In genomic region chr10:124525751-124526600, GRCh38 we compare ENCODE assay signal across 27 cellular contexts.
DNase-seq lines count a peak whose midpoint lies in the region; ATAC-seq and TF ChIP-seq lines count a peak whose summit lies in the region.
"Had no signal": no experiment of that assay in that cellular context is flagged by ENCODE, and none has a peak within 500 bp of the region (broad histone marks: within the 10 kb centered on the region; RNA-seq: fewer than 3 reads in every experiment).

No MANE protein-coding gene starts in this region.

- H3K36me3 ChIP-seq in rectal smooth muscle tissue (ENCODE audit: control insufficient read depth, insufficient read depth, low read length) (no peaks in the 10 kb centered on the region), vagina (no peaks in the 10 kb centered on the region)
- H3K36me3 ChIP-seq: pancreas, thoracic aorta had no signal

- no peak for TF ChIP-seq CTCF in vagina (IDR thresholded peaks at IDR 0.05)
- no peak for TF ChIP-seq CTCF in foreskin fibroblast (IDR thresholded peaks at IDR 0.05; ENCODE audit: low read depth, low read length)

- ATAC-seq in Right ventricle myocardium inferior (no peak), left ventricle myocardium superior (no peak)
- ATAC-seq: activated CD8-positive, alpha-beta T cell treated with anti-CD3 and anti-CD28 coated beads, Interleukin-2, amount 10 ng/mL, durations not matched to agents 7 days and 5 days; natural killer cell; pancreas had no signal

- intact Hi-C loops in Right ventricle myocardium inferior (cut with DNase I) = loop anchor here (1.0 kb wide), 1 partner anchor 108 kb away; the partner anchor contains the start of gene OAT
- intact Hi-C loops in cardiac septum (cut with DNase I) = no loop called here
- intact Hi-C loops in left ventricle myocardium superior (cut with micrococcal nuclease) = no loop called here
- intact Hi-C loops in vagina (cut with DNase I) = no loop called here

- H3K27me3 ChIP-seq in rectal smooth muscle tissue (ENCODE audit: control insufficient read depth, insufficient read depth, low read length) = no peaks in the 10 kb centered on the region
- H3K27me3 ChIP-seq in vagina = no peaks in the 10 kb centered on the region
- H3K27me3 ChIP-seq: pancreas, SJSA1 had no signal

- H3K4me1 ChIP-seq in rectal smooth muscle tissue (ENCODE audit: control insufficient read depth, insufficient read depth, low read length) = peaks cover 35% of the 10 kb centered on the region
- H3K4me1 ChIP-seq in vagina = peaks cover 46% of the 10 kb centered on the region
- H3K4me1 ChIP-seq: pancreas had no signal

- no peak overlapping the region for H3K9ac ChIP-seq in rectal smooth muscle tissue (ENCODE audit: low read length)

- TF ChIP-seq POLR2A in vagina (IDR thresholded peaks at IDR 0.05) = no peak

- H3K4me3 ChIP-seq in rectal smooth muscle tissue (ENCODE audit: low read length) (no peak overlapping the region), vagina (no peak overlapping the region), foreskin fibroblast (ENCODE audit: low read depth in 1 of 2, low read length in 2 of 2) (no peak overlapping the region)
- H3K4me3 ChIP-seq: pancreas, SJSA1, thoracic aorta had no signal

- no peaks in the 10 kb centered on the region for H3K9me3 ChIP-seq in vagina
- H3K9me3 ChIP-seq: pancreas, thoracic aorta had no signal

- H3K27ac ChIP-seq in rectal smooth muscle tissue (ENCODE audit: low read depth, low read length) (peak overlapping the region; percentile 94), vagina (peak overlapping the region; percentile 60)
- H3K27ac ChIP-seq: pancreas, SJSA1, thoracic aorta had no signal

- peak; percentile 50 for DNase-seq in Right ventricle myocardium inferior (ENCODE audit: missing footprints)
- DNase-seq in cardiac septum (ENCODE audit: low spot score) = no peak
- DNase-seq in left ventricle myocardium superior = peak; percentile 25
- DNase-seq in vagina (ENCODE audit: extremely low spot score in 2 of 2) = no peak
- no peak for DNase-seq in middle frontal gyrus (ENCODE audit: extremely low spot score, low spot score)
- no peak for DNase-seq in foreskin fibroblast
- DNase-seq in activated CD4-positive, alpha-beta T cell treated with anti-CD3 and anti-CD28 coated beads for 48 hours = no peak
- DNase-seq: 8988T; activated CD4-positive, alpha-beta T cell treated with anti-CD3 and anti-CD28 coated beads for 1 hour; activated CD8-positive, alpha-beta T cell treated with anti-CD3 and anti-CD28 coated beads, Interleukin-2, amount 10 ng/mL, durations not matched to agents 7 days and 5 days; activated effector memory CD4-positive, alpha-beta T cell treated with Interleukin-2 at 50 U/mL for 16 hours; activated naive CD8-positive, alpha-beta T cell treated with anti-CD3 and anti-CD28 coated beads, Interleukin-2, amount 10 ng/mL, durations not matched to agents 7 days and 5 days; activated T-cell treated with anti-CD3 and anti-CD28 coated beads for 4 hours; CD8-positive, alpha-beta memory T cell; cerebellar nuclear complex; DMS153; GOT3; MV-4-11; natural killer cell; NCI-H524; NK-92 treated with Interleukin-12 subunit alpha and Interleukin-12 subunit beta, amount 100 ng/mL, for 24 hours; stimulated activated CD4-positive, alpha-beta T cell treated with anti-CD3 and anti-CD28 coated beads, Interleukin-2, amount 100 ng/mL, for 24 hours; T-helper 1 cell had no signal

Comparison
In these comparisons a context has a peak if more than half of its experiments do, and no peak if none do; other contexts are left out.
1. DNase-seq: peak in Right ventricle myocardium inferior (single experiment) and left ventricle myocardium superior (single experiment); none in cardiac septum (single experiment), vagina (0 of 2), middle frontal gyrus (single experiment), foreskin fibroblast (0 of 2) and activated CD4-positive, alpha-beta T cell treated with anti-CD3 and anti-CD28 coated beads for 48 hours (single experiment).